ENCODE assay signal across 18 cellular contexts in genomic region chr4:164251257-164251656, GRCh38.
DNase-seq lines count a peak whose midpoint lies in the region; ATAC-seq and TF ChIP-seq lines count a peak whose summit lies in the region.
"Had no signal": no experiment of that assay in that cellular context is flagged by ENCODE, and none has a peak within 500 bp of the region (broad histone marks: within the 10 kb centered on the region; RNA-seq: fewer than 3 reads in every experiment).

No MANE protein-coding gene starts in this region.

- peaks cover 21% of the 10 kb centered on the region for H3K4me1 Mint-ChIP-seq in neural crest cell
- H3K4me1 Mint-ChIP-seq: IgD-negative memory B cell had no signal

- no peaks in the 10 kb centered on the region for H3K36me3 Mint-ChIP-seq in neural crest cell (ENCODE audit: low read depth)

- peak; percentile 48 for DNase-seq in COLO829 (ENCODE audit: low spot score)
- peak; percentile 96 for DNase-seq in NCI-H526 (lab: John Stamatoyannopoulos, UW)
- no peak for DNase-seq in caudate nucleus (lab: John Stamatoyannopoulos, UW)
- peak; percentile 4 for DNase-seq in neural crest cell (ENCODE audit: low read depth, low spot score)
- DNase-seq in NCI-H1436 (lab: John Stamatoyannopoulos, UW): no peak
- DNase-seq: DMS153, EL, Kasumi-1, NCI-H1930, NCI-H510A treated with DMSO at 0.1 percent for 48 hours, SW 1271 had no signal

- peak overlapping the region; percentile 4 for H3K4me3 Mint-ChIP-seq in neural crest cell
- H3K4me3 Mint-ChIP-seq: IgD-negative memory B cell had no signal

- ATAC-seq in GM21360 (IDR thresholded peaks at IDR 0.05; ENCODE audit: unreplicated experiment): no peak
- no peak for ATAC-seq in GM21526 (IDR thresholded peaks at IDR 0.05; ENCODE audit: low FRiP score, unreplicated experiment)
- ATAC-seq in HG03025 (IDR thresholded peaks at IDR 0.05; ENCODE audit: low FRiP score, unreplicated experiment): no peak

- peak overlapping the region; percentile 63 for H3K27ac Mint-ChIP-seq in neural crest cell (ENCODE audit: unreplicated experiment)
- H3K27ac Mint-ChIP-seq: IgD-negative memory B cell had no signal

- peak overlapping the region; percentile 3 for H3K27ac ChIP-seq in caudate nucleus (ENCODE audit: low read depth, low read length)
- H3K27ac ChIP-seq: BLaER1 treated with 17β-estradiol and CSF1 and Interleukin-3, amounts not matched to agents 10 nM and 100 nM; HL-60; RWPE1 had no signal

- H3K27me3 Mint-ChIP-seq in neural crest cell (ENCODE audit: low read depth): no peaks in the 10 kb centered on the region
- H3K27me3 Mint-ChIP-seq: IgD-negative memory B cell had no signal

- H3K9me3 Mint-ChIP-seq in neural crest cell: no peaks in the 10 kb centered on the region
- H3K9me3 Mint-ChIP-seq: IgD-negative memory B cell had no signal

- no peak for TF ChIP-seq CTCF in neural crest cell (conservative IDR thresholded peaks at IDR 0.05)

Comparison
In these comparisons a context has a peak if more than half of its experiments do, and no peak if none do; other contexts are left out.
1. DNase-seq: peak in COLO829 (single experiment), NCI-H526 (2 of 2) and neural crest cell (single experiment); none in caudate nucleus (0 of 61) and NCI-H1436 (single experiment).